1 cellular context compared by ENCODE assay signal in the genomic region with DNA sequence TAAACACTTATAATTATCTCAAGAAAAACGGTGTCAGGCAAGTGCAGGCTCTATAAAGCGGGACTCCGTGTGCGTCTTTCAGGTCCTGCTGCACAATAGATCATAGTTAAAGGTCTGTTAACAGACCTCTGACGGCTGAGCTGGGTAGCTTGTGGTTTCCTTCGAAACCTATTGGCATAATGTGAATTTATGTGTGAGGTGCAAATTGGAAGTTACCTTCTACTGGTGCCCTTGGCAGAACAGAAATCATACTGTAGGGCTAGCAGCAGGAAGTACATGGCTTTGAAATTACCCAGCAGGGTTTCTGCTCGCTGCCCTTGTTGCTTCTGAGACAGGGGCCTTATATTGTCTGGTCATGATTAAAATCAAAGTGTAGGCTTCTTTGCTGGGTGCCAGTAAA.
TF ChIP-seq lines count a peak whose summit lies in the region.

No MANE protein-coding gene starts in this region.

TF ChIP-seq in SK-N-SH, 30 proteins besides CTCF, POLR2A, EP300 and RAD21 (continued from another document):
- TF ChIP-seq, protein P1, sequence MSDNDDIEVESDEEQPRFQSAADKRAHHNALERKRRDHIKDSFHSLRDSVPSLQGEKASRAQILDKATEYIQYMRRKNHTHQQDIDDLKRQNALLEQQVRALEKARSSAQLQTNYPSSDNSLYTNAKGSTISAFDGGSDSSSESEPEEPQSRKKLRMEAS (IDR thresholded peaks at IDR 0.05; ENCODE audit: low read depth): no peak
- TF ChIP-seq, protein P2, sequence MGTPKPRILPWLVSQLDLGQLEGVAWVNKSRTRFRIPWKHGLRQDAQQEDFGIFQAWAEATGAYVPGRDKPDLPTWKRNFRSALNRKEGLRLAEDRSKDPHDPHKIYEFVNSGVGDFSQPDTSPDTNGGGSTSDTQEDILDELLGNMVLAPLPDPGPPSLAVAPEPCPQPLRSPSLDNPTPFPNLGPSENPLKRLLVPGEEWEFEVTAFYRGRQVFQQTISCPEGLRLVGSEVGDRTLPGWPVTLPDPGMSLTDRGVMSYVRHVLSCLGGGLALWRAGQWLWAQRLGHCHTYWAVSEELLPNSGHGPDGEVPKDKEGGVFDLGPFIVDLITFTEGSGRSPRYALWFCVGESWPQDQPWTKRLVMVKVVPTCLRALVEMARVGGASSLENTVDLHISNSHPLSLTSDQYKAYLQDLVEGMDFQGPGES (IDR thresholded peaks at IDR 0.05; ENCODE audit: low read depth, low read length): no peak
- TF ChIP-seq TEAD4 (IDR thresholded peaks at IDR 0.05; ENCODE audit: borderline replicate concordance, insufficient read depth) (no peak), YY1 (IDR thresholded peaks at IDR 0.05; ENCODE audit: low read depth) (no peak)
